Comparison of ENCODE assay signal across 35 cellular contexts in genomic region chr21:32595431-32595830, GRCh38. TPM values are rescaled to one million over a fixed set of nuclear protein-coding genes. Genes with fewer than 3 reads are reported as not detected.
"Had no signal": no experiment of that assay in that cellular context is flagged by ENCODE, and none has a peak within 500 bp of the region (broad histone marks: within the 10 kb centered on the region; RNA-seq: fewer than 3 reads in every experiment).

No MANE protein-coding gene starts in this region.

- ATAC-seq: Panc1, Right ventricle myocardium inferior, SK-N-SH treated with all-trans-retinoic acid at 6 μM for 48 hours, T-cell had no signal

- H2AFZ ChIP-seq: PC-9 had no signal

- H3K4me2 ChIP-seq: PC-9 had no signal

- H3K9me3 ChIP-seq: SJCRH30 had no signal

- H3K27me3 ChIP-seq: SJCRH30 had no signal

- DNase-seq: Karpas-422, NCI-H1048, NCI-H1092 treated with DMSO at 0.1 percent for 48 hours, NCI-H1105 treated with DMSO at 0.1 percent for 48 hours, NCI-H1417, NCI-H1436, NCI-H146, NCI-H1694, NCI-H187, NCI-H1930, NCI-H2029 treated with DMSO at 0.1 percent for 48 hours, NCI-H2081 treated with DMSO at 0.1 percent for 48 hours, NCI-H2107, NCI-H2171, NCI-H226, NCI-H446 treated with DMSO at 0.1 percent for 48 hours, NCI-H510A, NCI-H524, NCI-H526, NCI-H69, NCI-H748 treated with DMSO at 0.1 percent for 48 hours, NCI-H82, PC-9, SHP77, SIG-M5, SJCRH30, T-cell had no signal

- H3K4me3 Mint-ChIP-seq: T-cell had no signal

- H3K9me3 Mint-ChIP-seq: T-cell had no signal

- H3K4me1 Mint-ChIP-seq: T-cell had no signal

- H3K27ac ChIP-seq: PC-9, RWPE1, SJCRH30, SK-N-MC had no signal

- H3K4me3 ChIP-seq: PC-9, SJCRH30, SK-N-MC had no signal

- H3K27me3 Mint-ChIP-seq: T-cell had no signal

- H3K27ac Mint-ChIP-seq: T-cell had no signal

RNA-seq across cellular contexts. Expression of gene TCP10L, which starts 10.1 kb away (rescaled TPM):
- total RNA-seq: LHCN-M2, MCF 10A, SJCRH30, SK-MEL-5 had no signal
